Comparison of ENCODE assay signal across 9 cellular contexts in genomic region chr1:66380452-66381212, GRCh38.
DNase-seq lines count a peak whose midpoint lies in the region; ATAC-seq, FAIRE-seq and TF ChIP-seq lines count a peak whose summit lies in the region.
"Had no signal": no experiment of that assay in that cellular context is flagged by ENCODE, and none has a peak within 500 bp of the region (broad histone marks: within the 10 kb centered on the region; RNA-seq: fewer than 3 reads in every experiment).

No MANE protein-coding gene starts in this region.

- WGBS in K562 (ENCODE audit: insufficient coverage, low coverage, missing lambda C conversion rate): 0% methylated on average over 3 of the region's 3 CpGs

- in situ Hi-C loops in K562 (cut with MboI): no loop called here

- no peak overlapping the region for H2AFZ ChIP-seq in K562 (ENCODE audit: low read depth, low read length)

- CTCF ChIA-PET in K562 (lab: Yijun Ruan, JAX; ENCODE audit: low intra/inter-chr PET ratio): no interaction called here

- TF ChIP-seq CTCF in GM12865 (IDR thresholded peaks at IDR 0.05; ENCODE audit: insufficient read depth, low read depth, low read length, missing control alignments) (no peak), K562 (IDR thresholded peaks at IDR 0.05 in 2 of 3, conservative IDR thresholded peaks at IDR 0.05 in 1 of 3; ENCODE audit: insufficient read depth in 2 of 3, low read depth in 1 of 3, low read length in 3 of 3) (no peak)

- no TSS peak for BruUV-seq in K562 (replicated peaks; lab: Mats Ljungman, UMichigan)

- no peaks in the 10 kb centered on the region for H3K9me1 ChIP-seq in K562 (ENCODE audit: control insufficient read depth, insufficient read depth, low read length)

- DNase-seq in GM12865 (ENCODE audit: low read depth): peak; percentile 93
- no peak for DNase-seq in K562 (ENCODE audit: extremely low read depth in 1 of 4, low spot score in 3 of 4)
- no peak for DNase-seq in NCI-H1105 (lab: John Stamatoyannopoulos, UW)
- no peak for DNase-seq in NCI-H69 (lab: John Stamatoyannopoulos, UW)
- no peak for DNase-seq in NCI-H1930 (lab: John Stamatoyannopoulos, UW)
- DNase-seq in NCI-H2029 (lab: John Stamatoyannopoulos, UW): no peak

- TF ChIP-seq POLR2A in K562 (conservative IDR thresholded peaks at IDR 0.05): no peak

- no peak for TF ChIP-seq EP300 in K562 (IDR thresholded peaks at IDR 0.05; ENCODE audit: low read length)

- peak; percentile 97 for ATAC-seq in GM19467 (IDR thresholded peaks at IDR 0.05; ENCODE audit: unreplicated experiment)
- peak; percentile 91 for ATAC-seq in HG03457 (IDR thresholded peaks at IDR 0.05; ENCODE audit: unreplicated experiment)
- no peak for ATAC-seq in K562
- ATAC-seq: body of pancreas had no signal

- H3K9me3 ChIP-seq in K562 (replicated peaks; ENCODE audit: control insufficient read depth, insufficient read depth, low read depth, low read length): no peaks in the 10 kb centered on the region
- H3K9me3 ChIP-seq: body of pancreas had no signal

- no peaks in the 10 kb centered on the region for H3K79me2 ChIP-seq in K562 (ENCODE audit: control insufficient read depth, insufficient read depth, low read length)

- H3K27me3 ChIP-seq in K562 (ENCODE audit: control insufficient read depth in 2 of 2, insufficient read depth in 2 of 2, low read length in 2 of 2): no peaks in the 10 kb centered on the region
- H3K27me3 ChIP-seq: body of pancreas had no signal

- no peaks in the 10 kb centered on the region for H4K20me1 ChIP-seq in K562 (replicated peaks; ENCODE audit: control insufficient read depth, insufficient read depth, low read length)

- H3K4me2 ChIP-seq in K562 (ENCODE audit: insufficient read depth, low read length): no peak overlapping the region

- no peak overlapping the region for H3K27ac ChIP-seq in K562 (ENCODE audit: extremely low read depth, low read depth, low read length)
- H3K27ac ChIP-seq: body of pancreas had no signal

- intact Hi-C loops in K562 (cut with micrococcal nuclease): no loop called here

- FAIRE-seq in K562 (lab: Jason Lieb, UNC): peak; percentile 6

- POLR2A ChIA-PET in K562 (lab: Yijun Ruan, JAX): no interaction called here

- H3K4me3 ChIP-seq in GM12865 (ENCODE audit: low read depth, low read length) (peak overlapping the region; percentile 27), K562 (no peak overlapping the region)
- H3K4me3 ChIP-seq: body of pancreas had no signal

- TF ChIP-seq RAD21 in K562 (CRISPR knock-in tag; conservative IDR thresholded peaks at IDR 0.05 in 1 of 2, IDR thresholded peaks at IDR 0.05 in 1 of 2): no peak

- H3K9ac ChIP-seq in K562 (ENCODE audit: insufficient read depth in 1 of 2, low read depth in 2 of 2, low read length in 2 of 2): no peak overlapping the region

- H3K4me1 ChIP-seq in K562 (replicated peaks in 1 of 2; ENCODE audit: control insufficient read depth in 2 of 2, insufficient read depth in 2 of 2, low read length in 2 of 2): no peaks in the 10 kb centered on the region
- H3K4me1 ChIP-seq: body of pancreas had no signal

- H3K36me3 ChIP-seq in K562 (ENCODE audit: control insufficient read depth, insufficient read depth, low read length): no peaks in the 10 kb centered on the region

TF ChIP-seq in K562, 482 proteins besides CTCF, POLR2A, EP300 and RAD21:
- TF ChIP-seq ELK1 (CRISPR knock-in tag; IDR thresholded peaks at IDR 0.05) (no peak), TFAP4 (CRISPR knock-in tag; IDR thresholded peaks at IDR 0.05; ENCODE audit: borderline replicate concordance) (no peak), SMARCC2 (IDR thresholded peaks at IDR 0.05; ENCODE audit: low read depth) (no peak), RBFOX2 (IDR thresholded peaks at IDR 0.05; ENCODE audit: low read depth, low read length) (no peak), HDAC3 (IDR thresholded peaks at IDR 0.05; ENCODE audit: borderline replicate concordance, partially characterized antibody) (no peak), ARID3A (IDR thresholded peaks at IDR 0.05; ENCODE audit: borderline replicate concordance, low read depth, low read length) (no peak)
